In the genomic region with DNA sequence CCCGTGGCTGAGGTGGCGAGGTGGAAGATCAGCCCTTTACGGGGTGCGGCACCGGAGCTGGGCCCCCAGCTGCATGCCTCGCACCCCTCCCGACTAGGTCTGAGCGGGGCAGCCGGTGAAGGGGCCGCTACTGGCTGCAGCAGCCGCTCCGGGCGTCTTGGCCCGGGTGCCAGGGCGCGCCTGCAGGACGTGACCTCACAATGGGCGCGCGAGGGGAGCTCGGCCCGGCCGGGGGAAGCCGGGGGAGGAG, we compare ENCODE assay signal across 1 cellular context.
TF ChIP-seq lines count a peak whose summit lies in the region.

No MANE protein-coding gene starts in this region.

TF ChIP-seq in SK-N-SH, 30 proteins besides CTCF, POLR2A, EP300 and RAD21 (continued from another document):
- TF ChIP-seq, protein P1, sequence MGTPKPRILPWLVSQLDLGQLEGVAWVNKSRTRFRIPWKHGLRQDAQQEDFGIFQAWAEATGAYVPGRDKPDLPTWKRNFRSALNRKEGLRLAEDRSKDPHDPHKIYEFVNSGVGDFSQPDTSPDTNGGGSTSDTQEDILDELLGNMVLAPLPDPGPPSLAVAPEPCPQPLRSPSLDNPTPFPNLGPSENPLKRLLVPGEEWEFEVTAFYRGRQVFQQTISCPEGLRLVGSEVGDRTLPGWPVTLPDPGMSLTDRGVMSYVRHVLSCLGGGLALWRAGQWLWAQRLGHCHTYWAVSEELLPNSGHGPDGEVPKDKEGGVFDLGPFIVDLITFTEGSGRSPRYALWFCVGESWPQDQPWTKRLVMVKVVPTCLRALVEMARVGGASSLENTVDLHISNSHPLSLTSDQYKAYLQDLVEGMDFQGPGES (IDR thresholded peaks at IDR 0.05; ENCODE audit: low read depth, low read length) = no peak
- TF ChIP-seq SMC3 (IDR thresholded peaks at IDR 0.05; ENCODE audit: low read depth, low read length) (no peak), MXI1 (IDR thresholded peaks at IDR 0.05; ENCODE audit: low read depth, low read length) (no peak), MEF2A (IDR thresholded peaks at IDR 0.05; ENCODE audit: borderline replicate concordance, low read depth) (no peak), FOSL2 (IDR thresholded peaks at IDR 0.05; ENCODE audit: borderline replicate concordance, low read depth) (no peak), RFX5 (IDR thresholded peaks at IDR 0.05; ENCODE audit: low read length) (no peak), GATA2 (CRISPR knock-in tag; IDR thresholded peaks at IDR 0.05) (no peak), TCF12 (IDR thresholded peaks at IDR 0.05) (no peak)
